23 cellular contexts compared by ENCODE assay signal in the genomic region with DNA sequence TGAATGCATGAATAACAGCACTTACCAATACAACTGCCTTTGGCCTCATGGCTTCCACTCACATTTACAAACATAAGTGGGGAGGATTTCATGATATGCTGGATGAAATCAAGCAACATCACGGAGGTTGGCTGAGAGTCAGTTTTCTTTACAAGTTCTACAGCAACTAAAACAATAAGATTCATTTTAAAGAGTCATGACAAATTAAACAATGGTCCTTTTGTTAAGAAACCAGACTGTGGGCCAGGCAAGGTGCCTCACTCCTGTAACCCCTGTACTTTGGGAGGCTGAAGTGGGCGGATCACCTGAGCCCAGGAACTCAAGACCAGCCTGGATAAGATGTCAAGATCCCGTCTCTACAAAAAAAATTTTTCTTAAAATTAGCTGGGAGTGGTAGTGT. TPM values are rescaled to one million over a fixed set of nuclear protein-coding genes. Genes with fewer than 3 reads are reported as not detected.
A peak's percentile ranks its signal among the peaks of the same experiment; 100 is the strongest.
DNase-seq lines count a peak whose midpoint lies in the region; ATAC-seq, FAIRE-seq and TF ChIP-seq lines count a peak whose summit lies in the region.
"Had no signal": no experiment of that assay in that cellular context is flagged by ENCODE, and none has a peak within 500 bp of the region (broad histone marks: within the 10 kb centered on the region; RNA-seq: fewer than 3 reads in every experiment).

No MANE protein-coding gene starts in this region.

- peak; percentile 27 for FAIRE-seq in islet of Langerhans (lab: Jason Lieb, UNC)
- FAIRE-seq: A549, G401.6, RCC 7860 had no signal

- POLR2A ChIA-PET in HEK293T (lab: Yijun Ruan, JAX): interaction anchor here (1.1 kb wide), 1 partner anchor 13 kb away, joined by 4 read pairs; the partner anchor contains the start of gene ATR

- H3K36me3 ChIP-seq in CD4-positive, CD25-positive, alpha-beta regulatory T cell (ENCODE audit: control insufficient read depth, insufficient read depth, low read length): peaks cover 41% of the 10 kb centered on the region

- H3K4me1 Mint-ChIP-seq in CD4-positive, CD25-positive, alpha-beta regulatory T cell: peaks cover 10 to 23% (median 18%) of the 10 kb centered on the region in 4 donors
- H3K4me1 Mint-ChIP-seq in T-helper 2 cell treated with Interferon-gamma antibody and Interleukin-4, amounts not matched to agents 5 μg/mL and 100 μg/mL, for 36 hours (ENCODE audit: low read depth): peaks cover 7% of the 10 kb centered on the region
- H3K4me1 Mint-ChIP-seq: CD14-positive monocyte had no signal

- ATAC-seq in CD4-positive, CD25-positive, alpha-beta regulatory T cell (ENCODE audit: low read depth in 2 of 2): no peak
- ATAC-seq in GM18519 (IDR thresholded peaks at IDR 0.05; ENCODE audit: low FRiP score, unreplicated experiment): no peak
- no peak for ATAC-seq in GM21786 (IDR thresholded peaks at IDR 0.05; ENCODE audit: unreplicated experiment)
- ATAC-seq: A549, GM23338 had no signal

- no peaks in the 10 kb centered on the region for H3K9me3 Mint-ChIP-seq in CD4-positive, CD25-positive, alpha-beta regulatory T cell
- H3K9me3 Mint-ChIP-seq in T-helper 2 cell treated with Interferon-gamma antibody and Interleukin-4, amounts not matched to agents 5 μg/mL and 100 μg/mL, for 36 hours: no peaks in the 10 kb centered on the region
- H3K9me3 Mint-ChIP-seq: GM23338, IgD-negative memory B cell had no signal

- H3K27me3 ChIP-seq in CD4-positive, CD25-positive, alpha-beta regulatory T cell (ENCODE audit: control insufficient read depth, insufficient read depth, low read length): no peaks in the 10 kb centered on the region
- H3K27me3 ChIP-seq: SJCRH30 had no signal

- H3K4me1 ChIP-seq in CD4-positive, CD25-positive, alpha-beta regulatory T cell (ENCODE audit: control insufficient read depth, insufficient read depth, low read length, poor library complexity, severe bottlenecking): no peaks in the 10 kb centered on the region
- H3K4me1 ChIP-seq: A549, SJCRH30 had no signal

- H3K27ac Mint-ChIP-seq in CD4-positive, CD25-positive, alpha-beta regulatory T cell: peak overlapping the region in 2 of 3 donors; percentile 35 to 68
- no peak overlapping the region for H3K27ac Mint-ChIP-seq in T-helper 2 cell treated with Interferon-gamma antibody and Interleukin-4, amounts not matched to agents 5 μg/mL and 100 μg/mL, for 36 hours
- H3K27ac Mint-ChIP-seq: B cell, GM23338, IgD-negative memory B cell had no signal

- peaks cover 36% of the 10 kb centered on the region for H3K36me3 Mint-ChIP-seq in CD4-positive, CD25-positive, alpha-beta regulatory T cell
- H3K36me3 Mint-ChIP-seq in T-helper 2 cell treated with Interferon-gamma antibody and Interleukin-4, amounts not matched to agents 5 μg/mL and 100 μg/mL, for 36 hours (ENCODE audit: low read depth): peaks cover 37% of the 10 kb centered on the region

- H3K27ac ChIP-seq in CD4-positive, CD25-positive, alpha-beta regulatory T cell (ENCODE audit: insufficient read depth, low read length, poor library complexity, severe bottlenecking): no peak overlapping the region
- H3K27ac ChIP-seq: A549, SJCRH30 had no signal

- H3K27me3 Mint-ChIP-seq in CD4-positive, CD25-positive, alpha-beta regulatory T cell: no peaks in the 10 kb centered on the region
- H3K27me3 Mint-ChIP-seq in T-helper 2 cell treated with Interferon-gamma antibody and Interleukin-4, amounts not matched to agents 5 μg/mL and 100 μg/mL, for 36 hours (ENCODE audit: low read depth): no peaks in the 10 kb centered on the region
- H3K27me3 Mint-ChIP-seq: B cell, IgD-negative memory B cell had no signal

- H3K4me3 ChIP-seq in CD4-positive, CD25-positive, alpha-beta regulatory T cell (ENCODE audit: low read depth, low read length): no peak overlapping the region
- H3K4me3 ChIP-seq: A549, GM23338, SJCRH30 had no signal

- in situ Hi-C loops in G401 (cut with HindIII; ENCODE audit: low sequenced_read_pairs): no loop called here

- CTCF ChIA-PET in HEK293T (lab: Yijun Ruan, JAX): no interaction called here

- H3K4me3 Mint-ChIP-seq in CD4-positive, CD25-positive, alpha-beta regulatory T cell: no peak overlapping the region
- H3K4me3 Mint-ChIP-seq in T-helper 2 cell treated with Interferon-gamma antibody and Interleukin-4, amounts not matched to agents 5 μg/mL and 100 μg/mL, for 36 hours: no peak overlapping the region
- H3K4me3 Mint-ChIP-seq: B cell, CD14-positive monocyte, GM23338, IgD-negative memory B cell had no signal

- no peak for DNase-seq in CD4-positive, CD25-positive, alpha-beta regulatory T cell
- DNase-seq in G401 (ENCODE audit: low spot score): peak; percentile 25
- peak; percentile 66 for DNase-seq in NCI-H524 treated with DMSO at 0.1 percent for 48 hours (lab: John Stamatoyannopoulos, UW)
- DNase-seq in T-helper 2 cell treated with Interferon-gamma antibody and Interleukin-4, amounts not matched to agents 5 μg/mL and 100 μg/mL, for 36 hours (ENCODE audit: low spot score): no peak
- no peak for DNase-seq in HEK293T (ENCODE audit: extremely low spot score)
- DNase-seq: DND-41, HCEC 1CT, MV-4-11, NCI-H1105 treated with DMSO at 0.1 percent for 48 hours, NCI-H2081 treated with DMSO at 0.1 percent for 48 hours, NCI-H510A, NCI-H774, SJCRH30 had no signal

- H3K9me3 ChIP-seq in CD4-positive, CD25-positive, alpha-beta regulatory T cell (ENCODE audit: control insufficient read depth in 2 of 2, low read length in 2 of 2): no peaks in the 10 kb centered on the region
- H3K9me3 ChIP-seq: A549, SJCRH30 had no signal

TF ChIP-seq in HEK293T, 16 proteins besides CTCF, POLR2A, EP300 and RAD21:
- no peak for TF ChIP-seq L3MBTL2 (conservative IDR thresholded peaks at IDR 0.05)
- no peak for TF ChIP-seq FOXA1 (IDR thresholded peaks at IDR 0.05)

RNA-seq across cellular contexts. Expression of gene ATR, which starts 12.4 kb away (rescaled TPM):
- 38.3 TPM for total RNA-seq in CD4-positive, CD25-positive, alpha-beta regulatory T cell
- polyA plus RNA-seq in CD4-positive, CD25-positive, alpha-beta regulatory T cell: 10 to 100 TPM in 3 of 4 donors, 1 to 10 TPM in 1; 9.7 to 16.2 (median 11.8) TPM
- total RNA-seq in G401 (2014; rRNA removed; shearing (Covaris generic)): 7.7 and 26.1 TPM in 2 replicates

RNA-seq across cellular contexts. Expression of gene PLS1, which starts 30.1 kb away (rescaled TPM):
- 1.2 TPM for total RNA-seq in CD4-positive, CD25-positive, alpha-beta regulatory T cell
- 1 to 10 TPM in 3 of 4 donors, under 1 TPM in 1; 1.00 to 4.7 (median 2.9) TPM for polyA plus RNA-seq in CD4-positive, CD25-positive, alpha-beta regulatory T cell
- total RNA-seq in G401 (2014; rRNA removed; shearing (Covaris generic)): 5.2 and 12.1 TPM in 2 replicates
- polyA plus RNA-seq: IgD-negative memory B cell had no signal

Comparison
In these comparisons a context has a peak if more than half of its experiments do, and no peak if none do; other contexts are left out.
1. DNase-seq: peak in G401 (single experiment) and NCI-H524 treated with DMSO at 0.1 percent for 48 hours (single experiment); none in CD4-positive, CD25-positive, alpha-beta regulatory T cell (0 of 3), T-helper 2 cell treated with Interferon-gamma antibody and Interleukin-4, amounts not matched to agents 5 μg/mL and 100 μg/mL, for 36 hours (single experiment) and HEK293T (single experiment).